9 cellular contexts compared by ENCODE assay signal in the genomic region with DNA sequence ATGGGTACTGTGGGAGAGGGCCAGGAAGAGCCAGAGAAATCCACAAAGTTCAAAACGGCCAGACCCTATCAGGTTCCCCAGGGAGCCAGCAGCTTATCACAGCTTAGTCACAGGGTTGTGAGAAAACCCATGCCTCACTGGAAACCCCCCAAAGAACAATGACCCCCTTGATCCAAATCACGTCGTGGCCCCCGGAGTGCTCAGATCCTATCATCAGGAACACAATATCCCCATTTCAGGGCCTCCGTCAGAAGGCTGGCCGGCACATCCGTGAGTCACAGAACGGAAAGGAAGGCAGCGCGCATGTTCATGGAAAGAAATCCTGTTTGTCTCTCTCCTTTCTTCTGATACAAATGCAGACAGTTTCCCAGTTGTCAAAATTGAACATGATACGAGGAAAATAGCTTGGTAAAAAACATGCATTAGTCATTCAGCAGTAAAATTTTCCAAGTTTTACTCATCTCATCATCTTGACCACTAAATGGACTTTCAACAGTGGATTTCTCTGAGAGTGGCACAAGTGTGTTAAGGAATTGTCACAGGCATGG.
DNase-seq lines count a peak whose midpoint lies in the region; ATAC-seq, FAIRE-seq and TF ChIP-seq lines count a peak whose summit lies in the region.
"Had no signal": no experiment of that assay in that cellular context is flagged by ENCODE, and none has a peak within 500 bp of the region (broad histone marks: within the 10 kb centered on the region; RNA-seq: fewer than 3 reads in every experiment).

No MANE protein-coding gene starts in this region.

- H3K4me1 ChIP-seq in keratinocyte (ENCODE audit: control insufficient read depth, extremely low read depth, insufficient read depth, low read length) (peaks cover 45% of the 10 kb centered on the region), stomach smooth muscle (ENCODE audit: control insufficient read depth, insufficient read depth, low read length) (no peaks in the 10 kb centered on the region)

- TF ChIP-seq CTCF in brain (conservative IDR thresholded peaks at IDR 0.05), result no peak
- no peak for TF ChIP-seq CTCF in keratinocyte (optimal IDR thresholded peaks at IDR 0.05 in 1 of 3, IDR thresholded peaks at IDR 0.05 in 1 of 3, conservative IDR thresholded peaks at IDR 0.05 in 1 of 3; ENCODE audit: extremely low read depth in 1 of 3, insufficient read depth in 2 of 3, low read length in 3 of 3)

- H3K9me3 ChIP-seq in keratinocyte (ENCODE audit: control insufficient read depth, low read depth, low read length), result peaks cover 2% of the 10 kb centered on the region
- no peaks in the 10 kb centered on the region for H3K9me3 ChIP-seq in stomach smooth muscle (ENCODE audit: control insufficient read depth in 2 of 2, low read length in 2 of 2)

- peaks cover 25% of the 10 kb centered on the region for H3K4me1 Mint-ChIP-seq in brain

- peak overlapping the region in 1 of 5 experiments; percentile 28 for H3K4me3 Mint-ChIP-seq in brain

- DNase-seq in GOT3 (lab: John Stamatoyannopoulos, UW), result peak; percentile 34
- DNase-seq in keratinocyte (ENCODE audit: low read depth, low spot score), result no peak
- DNase-seq in KG1 (lab: John Stamatoyannopoulos, UW), result no peak
- DNase-seq in globus pallidus (ENCODE audit: low spot score), result no peak
- no peak for DNase-seq in NCI-H187 (lab: John Stamatoyannopoulos, UW)
- DNase-seq: effector CD8-positive, alpha-beta T cell had no signal

- peak overlapping the region in 2 of 3 experiments; percentile 14 to 15 for H3K4me3 ChIP-seq in keratinocyte (ENCODE audit: control insufficient read depth in 2 of 3, extremely low read depth in 1 of 3, insufficient read depth in 2 of 3, low read depth in 1 of 3, low read length in 3 of 3)
- no peak overlapping the region for H3K4me3 ChIP-seq in stomach smooth muscle (ENCODE audit: low read length in 2 of 2)

- peak overlapping the region in 3 of 5 experiments; percentile 47 to 73 (median 71) for H3K27ac Mint-ChIP-seq in brain

- H3K36me3 Mint-ChIP-seq in brain, result no peaks in the 10 kb centered on the region

- H3K27ac ChIP-seq in keratinocyte (ENCODE audit: control insufficient read depth, insufficient read depth, low read length) (peak overlapping the region; percentile 98), stomach smooth muscle (ENCODE audit: low read length) (peak overlapping the region; percentile 31)

- dilution Hi-C loops in keratinocyte (cut with MboI; ENCODE audit: extremely low pct_ligation_motif_present, low sequenced_read_pairs), result no loop called here

- peaks cover 0 to 3% (median 2%) of the 10 kb centered on the region in 5 experiments for H3K9me3 Mint-ChIP-seq in brain

- H4K20me1 ChIP-seq in keratinocyte (ENCODE audit: control insufficient read depth, extremely low read depth, insufficient read depth, low read length), result no peaks in the 10 kb centered on the region

- peak overlapping the region; percentile 82 for H3K9ac ChIP-seq in keratinocyte (ENCODE audit: control insufficient read depth, extremely low read depth, insufficient read depth, low read length)
- H3K9ac ChIP-seq in stomach smooth muscle (ENCODE audit: low read length in 2 of 2), result peak overlapping the region in 1 of 2 donors; percentile 1

- H3K36me3 ChIP-seq in keratinocyte (ENCODE audit: control insufficient read depth in 2 of 2, extremely low read depth in 1 of 2, insufficient read depth in 2 of 2, low read length in 2 of 2), result no peaks in the 10 kb centered on the region
- H3K36me3 ChIP-seq in stomach smooth muscle (ENCODE audit: control insufficient read depth in 2 of 2, insufficient read depth in 2 of 2, low read length in 2 of 2), result no peaks in the 10 kb centered on the region

- no peaks in the 10 kb centered on the region for H3K79me2 ChIP-seq in keratinocyte (ENCODE audit: control insufficient read depth, insufficient read depth, low read length)

- no peaks in the 10 kb centered on the region for H3K9me1 ChIP-seq in keratinocyte (ENCODE audit: control insufficient read depth, extremely low read depth, insufficient read depth, low read length)

- no peak overlapping the region for H2AFZ ChIP-seq in keratinocyte (ENCODE audit: control insufficient read depth, low read length)

- H3K4me2 ChIP-seq in keratinocyte (ENCODE audit: control insufficient read depth, extremely low read depth, insufficient read depth, low read depth, low read length), result peak overlapping the region; percentile 60

- peak; percentile 89 for FAIRE-seq in keratinocyte (lab: Jason Lieb, UNC)

- ATAC-seq in HG03354 (IDR thresholded peaks at IDR 0.05; ENCODE audit: poor library complexity, severe bottlenecking, unreplicated experiment), result no peak

- peaks cover 5% of the 10 kb centered on the region for H3K27me3 Mint-ChIP-seq in brain

- H3K27me3 ChIP-seq in keratinocyte (ENCODE audit: control insufficient read depth, extremely low read depth, insufficient read depth, low read length), result no peaks in the 10 kb centered on the region
- H3K27me3 ChIP-seq in stomach smooth muscle (ENCODE audit: control insufficient read depth in 1 of 2, insufficient read depth in 2 of 2, low read length in 2 of 2), result peaks cover 2 to 7% of the 10 kb centered on the region in 2 donors

Comparison
In these comparisons a context has a peak if more than half of its experiments do, and no peak if none do; other contexts are left out.
1. H3K4me3 ChIP-seq: peak in keratinocyte (2 of 3); none in stomach smooth muscle (0 of 2).